In the genomic region with DNA sequence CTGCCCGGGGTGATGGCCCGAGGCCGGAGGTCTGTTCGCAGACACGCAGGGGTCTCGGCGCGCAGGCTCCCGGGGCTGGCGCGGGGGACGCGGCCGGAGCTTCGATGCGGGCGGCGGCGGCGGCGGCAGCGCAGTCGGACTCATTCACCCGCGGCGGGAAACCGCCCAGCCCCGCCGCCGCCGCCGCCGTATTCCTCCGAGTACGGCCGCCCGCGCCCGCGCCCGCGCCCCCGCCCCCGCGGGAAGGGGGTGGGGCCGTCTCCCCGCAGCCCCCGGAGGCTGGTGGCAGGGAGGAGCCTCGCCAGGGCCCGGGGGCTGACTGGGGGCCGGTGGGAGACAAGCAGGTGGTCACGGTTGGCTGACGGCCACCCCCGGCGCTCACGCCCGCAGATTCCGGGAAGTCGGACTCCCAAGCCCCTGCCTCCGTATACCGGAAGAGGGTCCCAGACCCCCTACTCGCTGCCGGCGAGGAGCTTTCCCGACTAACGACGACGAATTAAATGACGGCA, we compare ENCODE assay signal across 9 cellular contexts. TPM values are rescaled to one million over a fixed set of nuclear protein-coding genes. Genes with fewer than 3 reads are reported as not detected.
A peak's percentile ranks its signal among the peaks of the same experiment; 100 is the strongest.
DNase-seq lines count a peak whose midpoint lies in the region; ATAC-seq and TF ChIP-seq lines count a peak whose summit lies in the region.
"Had no signal": no experiment of that assay in that cellular context is flagged by ENCODE, and none has a peak within 500 bp of the region (broad histone marks: within the 10 kb centered on the region; RNA-seq: fewer than 3 reads in every experiment).

C2CD4C (minus strand) TSS at position 142 of the 509 bp plus-strand sequence. CDS start 786 bp downstream, outside the sequence.

- H3K36me3 ChIP-seq in ovary, result no peaks in the 10 kb centered on the region

- H3K4me3 ChIP-seq in fibroblast of villous mesenchyme (ENCODE audit: low read depth, low read length) (peak within 1 kb of the TSS; percentile 25), ovary (peak within 1 kb of the TSS; percentile 41)

- H3K4me1 ChIP-seq in ovary (ENCODE audit: insufficient read depth), result peaks cover 3% of the 10 kb centered on the region

- no peak for ATAC-seq in GM21447 (IDR thresholded peaks at IDR 0.05; ENCODE audit: unreplicated experiment)

- H3K36me3 Mint-ChIP-seq in activated CD4-positive, alpha-beta T cell treated with anti-CD3 and anti-CD28 coated beads, Interleukin-2, amount 10 ng/mL, durations not matched to agents 7 days and 5 days (ENCODE audit: low read depth), result no peaks in the 10 kb centered on the region

- no peak for TF ChIP-seq EP300 in ovary (IDR thresholded peaks at IDR 0.05)

- no peak for TF ChIP-seq POLR2A in ovary (IDR thresholded peaks at IDR 0.05)

- WGBS in ovary, 3 donors, result 0% methylated on average over 32 to 69 of the region's 69 CpGs

- peak within 1 kb of the TSS; percentile 49 for H3K4me3 Mint-ChIP-seq in activated CD4-positive, alpha-beta T cell treated with anti-CD3 and anti-CD28 coated beads, Interleukin-2, amount 10 ng/mL, durations not matched to agents 7 days and 5 days

- no peaks in the 10 kb centered on the region for H3K27me3 ChIP-seq in ovary

- intact Hi-C loops in ovary (cut with DNase I), result no loop called here

- H3K27me3 Mint-ChIP-seq in activated CD4-positive, alpha-beta T cell treated with anti-CD3 and anti-CD28 coated beads, Interleukin-2, amount 10 ng/mL, durations not matched to agents 7 days and 5 days, result peaks cover 6% of the 10 kb centered on the region

- no peak within 1 kb of the TSS for H3K27ac ChIP-seq in ovary

- H3K9me3 Mint-ChIP-seq in activated CD4-positive, alpha-beta T cell treated with anti-CD3 and anti-CD28 coated beads, Interleukin-2, amount 10 ng/mL, durations not matched to agents 7 days and 5 days, result no peaks in the 10 kb centered on the region

- H3K9me3 ChIP-seq in ovary, result no peaks in the 10 kb centered on the region

- DNase-seq in DMS53 (lab: John Stamatoyannopoulos, UW), result peak; percentile 40
- DNase-seq in DMS53 treated with DMSO at 0.1 percent for 48 hours (lab: John Stamatoyannopoulos, UW; ENCODE audit: unreplicated experiment), result no peak
- no peak for DNase-seq in activated CD4-positive, alpha-beta T cell treated with anti-CD3 and anti-CD28 coated beads, Interleukin-2, amount 10 ng/mL, durations not matched to agents 7 days and 5 days
- no peak for DNase-seq in fibroblast of villous mesenchyme (ENCODE audit: low read depth)
- DNase-seq in ovary, result peak in 2 of 5 donors; percentile 16 to 43
- no peak for DNase-seq in hepatic stellate cell (ENCODE audit: low spot score)
- no peak for DNase-seq in HK-2 (ENCODE audit: unreplicated experiment)

- TF ChIP-seq CTCF in fibroblast of villous mesenchyme (IDR thresholded peaks at IDR 0.05; ENCODE audit: insufficient read depth, low read depth, low read length) (no peak), ovary (IDR thresholded peaks at IDR 0.05) (no peak)

- POLR2A ChIA-PET in activated CD4-positive, alpha-beta T cell treated with anti-CD3 and anti-CD28 coated beads, Interleukin-2, amount 10 ng/mL, durations not matched to agents 7 days and 5 days (lab: Charles Lee), result no interaction called here

- H3K27ac Mint-ChIP-seq in activated CD4-positive, alpha-beta T cell treated with anti-CD3 and anti-CD28 coated beads, Interleukin-2, amount 10 ng/mL, durations not matched to agents 7 days and 5 days, result peak within 1 kb of the TSS; percentile 9

- H3K4me1 Mint-ChIP-seq in activated CD4-positive, alpha-beta T cell treated with anti-CD3 and anti-CD28 coated beads, Interleukin-2, amount 10 ng/mL, durations not matched to agents 7 days and 5 days, result peaks cover 5% of the 10 kb centered on the region

- CTCF ChIA-PET in activated CD4-positive, alpha-beta T cell treated with anti-CD3 and anti-CD28 coated beads, Interleukin-2, amount 10 ng/mL, durations not matched to agents 7 days and 5 days (lab: Charles Lee), result interaction anchor here (1.2 kb wide), 1 partner anchor 97 kb away, joined by 3 read pairs; no protein-coding TSS in a partner anchor

RNA-seq across cellular contexts. Expression of gene C2CD4C, which starts in this region (rescaled TPM):
- not detected for total RNA-seq in activated CD4-positive, alpha-beta T cell treated with anti-CD3 and anti-CD28 coated beads, Interleukin-2, amount 10 ng/mL, durations not matched to agents 7 days and 5 days
- not detected in 2 replicates for total RNA-seq in fibroblast of villous mesenchyme
- 1 to 10 TPM in 2 of 7 donors, under 1 TPM in 3, not detected in 2; 0.24 to 2.3 (median 0.55) TPM for total RNA-seq in ovary
- polyA plus RNA-seq in ovary, result under 1 TPM in 1 of 2 donors, not detected in 1; 0.12 TPM
- total RNA-seq: RPMI7951 had no signal
